Comparison of ENCODE assay signal across 1 cellular context in the genomic region with DNA sequence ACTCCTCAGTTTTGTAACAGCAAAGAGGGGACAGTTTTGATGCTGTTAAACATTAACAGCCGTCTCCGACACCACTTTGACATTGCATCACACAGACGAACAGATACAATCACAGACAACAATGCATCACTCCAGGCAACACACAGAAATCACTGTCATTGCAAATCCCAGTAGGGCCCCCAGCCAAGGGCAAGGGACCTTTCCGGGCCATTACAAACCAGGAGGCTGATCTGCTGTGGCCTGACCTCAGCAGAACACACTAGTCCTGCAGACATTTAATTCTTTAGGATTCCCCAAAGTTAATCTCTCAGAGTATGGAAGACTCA.
A peak's percentile ranks its signal among the peaks of the same experiment; 100 is the strongest.
TF ChIP-seq lines count a peak whose summit lies in the region.

No MANE protein-coding gene starts in this region.

TF ChIP-seq in HepG2, 621 proteins besides CTCF, POLR2A, EP300 and RAD21 (continued from another document):
- TF ChIP-seq, protein P1, sequence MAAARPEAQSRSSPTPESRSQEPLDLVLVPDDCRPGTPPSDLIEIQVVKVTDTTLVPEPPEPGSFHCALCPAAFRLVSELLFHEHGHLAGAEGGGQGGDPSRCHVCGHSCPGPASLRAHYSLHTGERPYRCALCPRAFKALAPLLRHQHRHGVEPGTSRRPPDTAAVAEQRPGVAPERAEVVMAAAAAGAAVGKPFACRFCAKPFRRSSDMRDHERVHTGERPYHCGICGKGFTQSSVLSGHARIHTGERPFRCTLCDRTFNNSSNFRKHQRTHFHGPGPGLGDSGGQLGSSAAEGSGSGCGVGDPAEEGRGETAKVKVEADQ (CRISPR knock-in tag; IDR thresholded peaks at IDR 0.05; ENCODE audit: borderline replicate concordance), result no peak
- TF ChIP-seq ZBTB21 (CRISPR knock-in tag; IDR thresholded peaks at IDR 0.05), result 0 out of 2 replicates have a peak, but pooled peaks have one; percentile 33
- TF ChIP-seq MAX (IDR thresholded peaks at IDR 0.05), result no peak
- no peak for TF ChIP-seq ZNF572 (CRISPR knock-in tag; IDR thresholded peaks at IDR 0.05)
